8 cellular contexts compared by ENCODE assay signal in genomic region chr1:19974822-19975416, GRCh38. TPM values are rescaled to one million over a fixed set of nuclear protein-coding genes. Genes with fewer than 3 reads are reported as not detected.
DNase-seq lines count a peak whose midpoint lies in the region; ATAC-seq, FAIRE-seq and TF ChIP-seq lines count a peak whose summit lies in the region.

No MANE protein-coding gene starts in this region.

- H3K9me3 ChIP-seq in endothelial cell of umbilical vein (replicated peaks; ENCODE audit: control insufficient read depth, insufficient read depth, low read length) (no peaks in the 10 kb centered on the region), mesodermal cell (ENCODE audit: control insufficient read depth, low read length) (no peaks in the 10 kb centered on the region)

- FAIRE-seq in endothelial cell of umbilical vein (lab: Jason Lieb, UNC): peak; percentile 79

- DNase-seq in Daoy (ENCODE audit: low read depth) (peak; percentile 63), SK-MEL-5 (ENCODE audit: low read depth, low spot score) (peak; percentile 84), endothelial cell of umbilical vein (ENCODE audit: low read depth, low spot score) (peak; percentile 69)
- DNase-seq in Jurkat, Clone E6-1 (ENCODE audit: low read depth, low spot score): peak; percentile 27

- no peak for TF ChIP-seq POLR2A in endothelial cell of umbilical vein (IDR thresholded peaks at IDR 0.05; ENCODE audit: low read depth, low read length)

- no peak overlapping the region for H3K4me3 ChIP-seq in Jurkat, Clone E6-1 (ENCODE audit: low read length)
- H3K4me3 ChIP-seq in endothelial cell of umbilical vein (replicated peaks in 1 of 3; ENCODE audit: insufficient read depth in 1 of 3, low read depth in 1 of 3, low read length in 3 of 3): no peak overlapping the region
- H3K4me3 ChIP-seq in mesodermal cell (ENCODE audit: extremely low read depth, insufficient read depth, low read length, poor library complexity, severe bottlenecking): no peak overlapping the region

- no peak overlapping the region for H2AFZ ChIP-seq in endothelial cell of umbilical vein (ENCODE audit: low read depth, low read length)

- no peaks in the 10 kb centered on the region for H4K20me1 ChIP-seq in endothelial cell of umbilical vein (replicated peaks; ENCODE audit: control insufficient read depth, extremely low read depth, insufficient read depth, low read length)

- no peaks in the 10 kb centered on the region for H3K36me3 ChIP-seq in endothelial cell of umbilical vein (ENCODE audit: control insufficient read depth in 2 of 2, extremely low read depth in 1 of 2, insufficient read depth in 2 of 2, low read length in 2 of 2)
- H3K36me3 ChIP-seq in mesodermal cell (ENCODE audit: control insufficient read depth, insufficient read depth, low read length): no peaks in the 10 kb centered on the region

- CTCF ChIA-PET in endothelial cell of umbilical vein (lab: Charles Lee): interaction anchor here (0.6 to 4.3 kb wide), 28 partner anchors 9 to 519 kb away, joined by 3 to 69 read pairs (median 5); partner anchors contain the start of gene OTUD3

- no peaks in the 10 kb centered on the region for H3K9me1 ChIP-seq in endothelial cell of umbilical vein (replicated peaks; ENCODE audit: control insufficient read depth, extremely low read depth, insufficient read depth, low read length)

- ATAC-seq in HG03108 (IDR thresholded peaks at IDR 0.05; ENCODE audit: unreplicated experiment) (no peak), HG03520 (IDR thresholded peaks at IDR 0.05; ENCODE audit: unreplicated experiment) (no peak), HG03045 (IDR thresholded peaks at IDR 0.05; ENCODE audit: unreplicated experiment) (no peak)

- no peak overlapping the region for H3K4me2 ChIP-seq in endothelial cell of umbilical vein (ENCODE audit: insufficient read depth, low read length)

- 29 to 72% methylated on average over 1 to 2 of the region's 5 CpGs for WGBS in mesodermal cell (ENCODE audit: insufficient coverage in 2 of 2), 2 experiments

- POLR2A ChIA-PET in endothelial cell of umbilical vein (lab: Charles Lee): interaction anchor here (0.6 kb wide), 1 partner anchor 457 kb away, joined by 5 read pairs; no protein-coding TSS in a partner anchor

- in situ Hi-C loops in SK-MEL-5 (cut with HindIII; ENCODE audit: low pct_unique_long_range_greater_than_20kb, low sequenced_read_pairs): no loop called here

- TF ChIP-seq CTCF in endothelial cell of umbilical vein (IDR thresholded peaks at IDR 0.05; ENCODE audit: extremely low read depth in 1 of 2, insufficient read depth in 1 of 2, low read depth in 1 of 2, low read length in 2 of 2): peak; percentile 64 to 69

- intact Hi-C loops in endothelial cell of umbilical vein (cut with micrococcal nuclease): loop anchor here (1.0 kb wide), 2 partner anchors 177 to 220 kb away; no protein-coding TSS in a partner anchor

- H3K79me2 ChIP-seq in endothelial cell of umbilical vein (ENCODE audit: control insufficient read depth, insufficient read depth, low read length): no peaks in the 10 kb centered on the region

- H3K27ac ChIP-seq in endothelial cell of umbilical vein (ENCODE audit: insufficient read depth, low read depth, low read length) (no peak overlapping the region), mesodermal cell (ENCODE audit: low read depth, low read length, severe bottlenecking) (peak overlapping the region; percentile 57)

- H3K27me3 ChIP-seq in endothelial cell of umbilical vein (ENCODE audit: control insufficient read depth in 2 of 2, insufficient read depth in 2 of 2, low read length in 2 of 2): peaks cover 0 to 2% of the 10 kb centered on the region in 2 experiments

- no peak overlapping the region for H3K9ac ChIP-seq in endothelial cell of umbilical vein (replicated peaks; ENCODE audit: extremely low read depth, insufficient read depth, low read length)

- no peaks in the 10 kb centered on the region for H3K4me1 ChIP-seq in endothelial cell of umbilical vein (ENCODE audit: control insufficient read depth, extremely low read depth, insufficient read depth, low read length)
- peaks cover 4% of the 10 kb centered on the region for H3K4me1 ChIP-seq in mesodermal cell (ENCODE audit: control insufficient read depth, insufficient read depth, low read length, poor library complexity, severe bottlenecking)

- no TSS peak for BruUV-seq in endothelial cell of umbilical vein (replicated peaks; lab: Mats Ljungman, UMichigan)

- dilution Hi-C loops in endothelial cell of umbilical vein (cut with MboI; ENCODE audit: extremely low pct_ligation_motif_present, low sequenced_read_pairs): no loop called here

TF ChIP-seq in endothelial cell of umbilical vein, 7 proteins besides CTCF, POLR2A, EP300 and RAD21:
- TF ChIP-seq JUN (IDR thresholded peaks at IDR 0.05; ENCODE audit: borderline replicate concordance, insufficient read depth, insufficient read length, low read depth) (no peak), FOS (IDR thresholded peaks at IDR 0.05; ENCODE audit: borderline replicate concordance, insufficient read depth, low read length) (no peak), EZH2 (IDR thresholded peaks at IDR 0.05; ENCODE audit: borderline replicate concordance, low read depth, low read length, severe bottlenecking) (no peak), POLR2AphosphoS5 (IDR thresholded peaks at IDR 0.05; ENCODE audit: insufficient read depth, low read depth, low read length) (no peak), GATA2 (IDR thresholded peaks at IDR 0.05; ENCODE audit: insufficient read depth, insufficient read length, low read depth, low read length) (peak; percentile 75), MYC (IDR thresholded peaks at IDR 0.05; ENCODE audit: low read depth, low read length) (no peak)
- TF ChIP-seq, protein P1, sequence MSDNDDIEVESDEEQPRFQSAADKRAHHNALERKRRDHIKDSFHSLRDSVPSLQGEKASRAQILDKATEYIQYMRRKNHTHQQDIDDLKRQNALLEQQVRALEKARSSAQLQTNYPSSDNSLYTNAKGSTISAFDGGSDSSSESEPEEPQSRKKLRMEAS (IDR thresholded peaks at IDR 0.05; ENCODE audit: insufficient read depth, insufficient read length): no peak
TF ChIP-seq in endothelial cell of umbilical vein: peak in this region for 1.

RNA-seq across cellular contexts. Expression of gene PLA2G2A, which starts 4.5 kb away (rescaled TPM):
- not detected in 2 replicates for total RNA-seq in Daoy (2014; rRNA removed; shearing (Covaris generic))
- not detected for polyA plus RNA-seq in Jurkat, Clone E6-1 (2012; ENCODE audit: insufficient read depth, insufficient read length)
- total RNA-seq in SK-MEL-5 (2014; rRNA removed; shearing (Covaris generic)): not detected in 2 replicates
- polyA plus RNA-seq in SK-MEL-5 (2015; cell fraction: cytosol; rRNA removed): 0.17 and 0.20 TPM in 2 replicates
- 0.28 TPM in 1 of 2 replicates, not detected in the other for polyA plus RNA-seq in SK-MEL-5 (2015; cell fraction: nucleus; rRNA removed)
- total RNA-seq in endothelial cell of umbilical vein: not detected in 2 replicates
- polyA plus RNA-seq in endothelial cell of umbilical vein: not detected in 2 replicates
- polyA plus RNA-seq in endothelial cell of umbilical vein (2011; cell fraction: cytosol; rRNA removed): not detected in 2 replicates
- not detected in 2 replicates for polyA plus RNA-seq in endothelial cell of umbilical vein (2011; cell fraction: nucleus; rRNA removed)
- polyA plus RNA-seq in endothelial cell of umbilical vein (2012): not detected in 2 replicates
- not detected in 2 replicates for polyA minus RNA-seq in endothelial cell of umbilical vein
- polyA minus RNA-seq in endothelial cell of umbilical vein (2011; cell fraction: cytosol; rRNA and poly(A)+ RNA removed): not detected
- not detected in 2 replicates for polyA minus RNA-seq in endothelial cell of umbilical vein (2011; cell fraction: nucleus; rRNA and poly(A)+ RNA removed)
- polyA plus RNA-seq in mesodermal cell (2013, experiment 1 of 2): 3.2 TPM
- 2.5 TPM for polyA plus RNA-seq in mesodermal cell (2013, experiment 2 of 2)

RNA-seq across cellular contexts. Expression of gene PLA2G2E, which starts 51.5 kb away (rescaled TPM):
- not detected in 2 replicates for total RNA-seq in Daoy (2014; rRNA removed; shearing (Covaris generic))
- polyA plus RNA-seq in Jurkat, Clone E6-1 (2012; ENCODE audit: insufficient read depth, insufficient read length): not detected
- not detected in 2 replicates for total RNA-seq in SK-MEL-5 (2014; rRNA removed; shearing (Covaris generic))
- polyA plus RNA-seq in SK-MEL-5 (2015; cell fraction: cytosol; rRNA removed): not detected in 2 replicates
- not detected in 2 replicates for polyA plus RNA-seq in SK-MEL-5 (2015; cell fraction: nucleus; rRNA removed)
- not detected in 2 replicates for total RNA-seq in endothelial cell of umbilical vein
- not detected in 2 replicates for polyA plus RNA-seq in endothelial cell of umbilical vein
- not detected in 2 replicates for polyA plus RNA-seq in endothelial cell of umbilical vein (2011; cell fraction: cytosol; rRNA removed)
- polyA plus RNA-seq in endothelial cell of umbilical vein (2011; cell fraction: nucleus; rRNA removed): not detected in 2 replicates
- not detected in 2 replicates for polyA plus RNA-seq in endothelial cell of umbilical vein (2012)
- polyA minus RNA-seq in endothelial cell of umbilical vein: not detected in 2 replicates
- polyA minus RNA-seq in endothelial cell of umbilical vein (2011; cell fraction: cytosol; rRNA and poly(A)+ RNA removed): not detected
- polyA minus RNA-seq in endothelial cell of umbilical vein (2011; cell fraction: nucleus; rRNA and poly(A)+ RNA removed): not detected in 2 replicates
- not detected for polyA plus RNA-seq in mesodermal cell (2013, experiment 1 of 2)
- not detected for polyA plus RNA-seq in mesodermal cell (2013, experiment 2 of 2)

Comparison
In these comparisons a context has a peak if more than half of its experiments do, and no peak if none do; other contexts are left out.
1. DNase-seq: peak in every context shown above with its lines; median percentile 84 in SK-MEL-5; 69 in endothelial cell of umbilical vein; 63 in Daoy; 27 in Jurkat, Clone E6-1.